8 cellular contexts compared by ENCODE assay signal in genomic region chr5:178839319-178839704, GRCh38. TPM values are rescaled to one million over a fixed set of nuclear protein-coding genes. Genes with fewer than 3 reads are reported as not detected.
A peak's percentile ranks its signal among the peaks of the same experiment; 100 is the strongest.
DNase-seq lines count a peak whose midpoint lies in the region; ATAC-seq and TF ChIP-seq lines count a peak whose summit lies in the region.

No MANE protein-coding gene starts in this region.

- intact Hi-C loops in Right ventricle myocardium superior (cut with DNase I) = no loop called here

- peak; percentile 17 for TF ChIP-seq CTCF in GM12873 (IDR thresholded peaks at IDR 0.05; ENCODE audit: insufficient read depth, low read depth, low read length, missing control alignments)

- peak; percentile 85 for ATAC-seq in Right ventricle myocardium superior (ENCODE audit: poor library complexity)
- no peak for ATAC-seq in GM18861 (IDR thresholded peaks at IDR 0.05; ENCODE audit: unreplicated experiment)
- ATAC-seq in HG03469 (IDR thresholded peaks at IDR 0.05; ENCODE audit: unreplicated experiment) = no peak

- H3K4me3 Mint-ChIP-seq in activated T-cell treated with anti-CD3 and anti-CD28 coated beads, Interleukin-2, amount 50 U/mL, for 24 hours = no peak overlapping the region

- no peaks in the 10 kb centered on the region for H3K9me3 Mint-ChIP-seq in activated T-cell treated with anti-CD3 and anti-CD28 coated beads, Interleukin-2, amount 50 U/mL, for 24 hours

- no peaks in the 10 kb centered on the region for H3K36me3 Mint-ChIP-seq in activated T-cell treated with anti-CD3 and anti-CD28 coated beads, Interleukin-2, amount 50 U/mL, for 24 hours (ENCODE audit: low read depth)

- DNase-seq in NCI-H345 (lab: John Stamatoyannopoulos, UW) (peak; percentile 62), Right ventricle myocardium superior (peak; percentile 70), putamen (ENCODE audit: low spot score) (peak; percentile 6), epidermal melanocyte (ENCODE audit: insufficient read length, low spot score) (no peak)
- DNase-seq in activated T-cell treated with anti-CD3 and anti-CD28 coated beads, Interleukin-2, amount 50 U/mL, for 24 hours = peak; percentile 63

- H3K4me1 Mint-ChIP-seq in activated T-cell treated with anti-CD3 and anti-CD28 coated beads, Interleukin-2, amount 50 U/mL, for 24 hours (ENCODE audit: low read depth) = no peaks in the 10 kb centered on the region

- no peak overlapping the region for H3K27ac Mint-ChIP-seq in activated T-cell treated with anti-CD3 and anti-CD28 coated beads, Interleukin-2, amount 50 U/mL, for 24 hours

- H3K27me3 Mint-ChIP-seq in activated T-cell treated with anti-CD3 and anti-CD28 coated beads, Interleukin-2, amount 50 U/mL, for 24 hours = no peaks in the 10 kb centered on the region

RNA-seq across cellular contexts. Expression of gene ZNF354B, which starts 20.4 kb away (rescaled TPM):
- total RNA-seq in Right ventricle myocardium superior = 7.2 TPM

RNA-seq across cellular contexts. Expression of gene ZFP2, which starts 56.4 kb away (rescaled TPM):
- total RNA-seq in Right ventricle myocardium superior = 0.54 TPM
